In genomic region chr1:45521413-45522323, GRCh38 we compare ENCODE assay signal across 1 cellular context.
A peak's percentile ranks its signal among the peaks of the same experiment; 100 is the strongest.
TF ChIP-seq lines count a peak whose summit lies in the region.

PRDX1 (minus strand) TSS chr1:45521884; CDS start chr1:45519043, 2,841 bp downstream.

TF ChIP-seq in HepG2, 621 proteins besides CTCF, POLR2A, EP300 and RAD21 (continued from another document and continues in another):
- no peak; the same call in 1 of the 2 replicates for TF ChIP-seq HNF4G (IDR thresholded peaks at IDR 0.05; ENCODE audit: borderline replicate concordance, low read depth, low read length)
- TF ChIP-seq HNF4G (CRISPR knock-in tag; IDR thresholded peaks at IDR 0.05; ENCODE audit: borderline replicate concordance, low read depth), result no peak
- TF ChIP-seq HDAC6 (IDR thresholded peaks at IDR 0.05; ENCODE audit: low read depth, low read length), result no peak; the same call in 1 of the 2 replicates
- TF ChIP-seq GATAD1 (CRISPR knock-in tag; IDR thresholded peaks at IDR 0.05), result peak; percentile 84
- TF ChIP-seq ZNF839 (CRISPR knock-in tag; IDR thresholded peaks at IDR 0.05; ENCODE audit: borderline replicate concordance), result no peak
- no peak for TF ChIP-seq ZNF24 (IDR thresholded peaks at IDR 0.05)
- TF ChIP-seq SKIL (CRISPR knock-in tag; IDR thresholded peaks at IDR 0.05; ENCODE audit: borderline replicate concordance), result no peak; the same call in 1 of the 2 replicates
- peak; percentile 98 for TF ChIP-seq ATF6 (CRISPR knock-in tag; conservative IDR thresholded peaks at IDR 0.05)
- no peak for TF ChIP-seq ZNF432 (CRISPR knock-in tag; IDR thresholded peaks at IDR 0.05; ENCODE audit: borderline replicate concordance)
- no peak for TF ChIP-seq TRIM22 (IDR thresholded peaks at IDR 0.05)
- no peak for TF ChIP-seq USF2 (IDR thresholded peaks at IDR 0.05; ENCODE audit: low read depth, low read length)
- no peak for TF ChIP-seq USF2 (CRISPR knock-in tag; IDR thresholded peaks at IDR 0.05; ENCODE audit: borderline replicate concordance)
- TF ChIP-seq ZNF451 (CRISPR knock-in tag; IDR thresholded peaks at IDR 0.05), result peak; percentile 93
- peak; percentile 99 for TF ChIP-seq PATZ1 (CRISPR knock-in tag; IDR thresholded peaks at IDR 0.05)
- TF ChIP-seq ZFP36 (IDR thresholded peaks at IDR 0.05; ENCODE audit: borderline replicate concordance, low read depth, low read length, partially characterized antibody), result no peak
- no peak; the same call in 1 of the 2 replicates for TF ChIP-seq WIZ (CRISPR knock-in tag; IDR thresholded peaks at IDR 0.05)
- TF ChIP-seq HMG20B (CRISPR knock-in tag; conservative IDR thresholded peaks at IDR 0.05), result peak; percentile 64
- TF ChIP-seq ZFP1 (CRISPR knock-in tag; IDR thresholded peaks at IDR 0.05), result peak; percentile 65; the same call in 1 of the 2 replicates
- peak; percentile 96 for TF ChIP-seq ZNF792 (CRISPR knock-in tag; IDR thresholded peaks at IDR 0.05)
- peak; percentile 87 for TF ChIP-seq ZNF776 (CRISPR knock-in tag; IDR thresholded peaks at IDR 0.05)
- peak; percentile 91 for TF ChIP-seq NFKBIZ (CRISPR knock-in tag; IDR thresholded peaks at IDR 0.05)
- TF ChIP-seq ZNF615 (CRISPR knock-in tag; IDR thresholded peaks at IDR 0.05; ENCODE audit: borderline replicate concordance), result peak; percentile 91; the same call in 1 of the 2 replicates
- TF ChIP-seq MLXIP (CRISPR knock-in tag; IDR thresholded peaks at IDR 0.05; ENCODE audit: borderline replicate concordance), result 0 out of 2 replicates have a peak, but pooled peaks have one; percentile 20
- peak; percentile 52 for TF ChIP-seq HNRNPK (IDR thresholded peaks at IDR 0.05; ENCODE audit: low read depth, low read length, poor library complexity, severe bottlenecking)
- peak; percentile 95 for TF ChIP-seq DMAP1 (CRISPR knock-in tag; IDR thresholded peaks at IDR 0.05)
- TF ChIP-seq ONECUT2 (CRISPR knock-in tag; IDR thresholded peaks at IDR 0.05), result peak; percentile 55
- TF ChIP-seq PTBP1 (IDR thresholded peaks at IDR 0.05; ENCODE audit: low read depth, low read length, poor library complexity, severe bottlenecking), result no peak
- 0 out of 2 replicates have a peak, but pooled peaks have one; percentile 46 for TF ChIP-seq TERF1 (CRISPR knock-in tag; IDR thresholded peaks at IDR 0.05)
- TF ChIP-seq GZF1 (CRISPR knock-in tag; IDR thresholded peaks at IDR 0.05), result no peak; the same call in 1 of the 2 replicates
- TF ChIP-seq ZSCAN25 (CRISPR knock-in tag; IDR thresholded peaks at IDR 0.05), result peak; percentile 48; the same call in 1 of the 2 replicates
- TF ChIP-seq KDM5A (IDR thresholded peaks at IDR 0.05; ENCODE audit: borderline replicate concordance, low read length), result peak; percentile 66; the same call in 1 of the 2 replicates
- peak; percentile 76 for TF ChIP-seq ZNF574 (CRISPR knock-in tag; IDR thresholded peaks at IDR 0.05)
- TF ChIP-seq SMARCE1 (IDR thresholded peaks at IDR 0.05; ENCODE audit: borderline replicate concordance), result no peak
- peak; percentile 63; the same call in 1 of the 2 replicates for TF ChIP-seq ZNF562 (CRISPR knock-in tag; IDR thresholded peaks at IDR 0.05; ENCODE audit: borderline replicate concordance)
- TF ChIP-seq BCLAF1 (IDR thresholded peaks at IDR 0.05), result no peak
- TF ChIP-seq E2F2 (CRISPR knock-in tag; IDR thresholded peaks at IDR 0.05; ENCODE audit: borderline replicate concordance), result no peak
- peak; percentile 91 for TF ChIP-seq MIER3 (CRISPR knock-in tag; IDR thresholded peaks at IDR 0.05; ENCODE audit: borderline replicate concordance)
